Comparison of ENCODE assay signal across 8 cellular contexts in genomic region chr5:34244281-34245031, GRCh38.
DNase-seq lines count a peak whose midpoint lies in the region; ATAC-seq and TF ChIP-seq lines count a peak whose summit lies in the region.
"Not testable (repeated sequence)": the region's sequence is repeated elsewhere in the genome, so short reads cannot be mapped to it uniquely, and the experiment has no call there.

No MANE protein-coding gene starts in this region.

- ATAC-seq in DND-41 (ENCODE audit: insufficient read depth, low read depth), result peak; percentile 90
- peak; percentile 94 to 96 for ATAC-seq in stimulated activated naive B cell treated with anti-CD40 and anti-IgM and Interleukin-4, amounts not matched to agents 10 μg/mL and 1 μg/mL and 100 μg/mL, for 72 hours (replicated peaks)

- H3K27me3 ChIP-seq in DND-41 (ENCODE audit: insufficient read depth, low read length, poor library complexity); PC-9 (ENCODE audit: insufficient read depth, low read depth): not testable (repeated sequence)

- DNase-seq in DND-41 (peak; percentile 83), HCEC 1CT (peak; percentile 53), PC-9 (peak; percentile 33 to 97), immature natural killer cell (peak; percentile 79 to 86 (median 84)), pulmonary artery endothelial cell (ENCODE audit: low read depth, low spot score) (peak; percentile 13)
- DNase-seq in activated CD8-positive, alpha-beta memory T cell treated with anti-CD3 and anti-CD28 coated beads, Interleukin-2, amount 50 U/mL, for 4 hours, result peak; percentile 74
- DNase-seq in stimulated activated naive B cell treated with anti-CD40 and anti-IgM and Interleukin-4, amounts not matched to agents 10 μg/mL and 1 μg/mL and 100 μg/mL, for 72 hours, result peak; percentile 81

- H3K36me3 Mint-ChIP-seq in dendritic cell treated with granulocyte-macrophage colony-stimulating factor and Interleukin-4, amounts not matched to agents 40 ng/mL and 50 ng/mL, for 4 days (ENCODE audit: low read depth); immature natural killer cell; stimulated activated naive B cell treated with anti-CD40 and anti-IgM and Interleukin-4, amounts not matched to agents 10 μg/mL and 1 μg/mL and 100 μg/mL, for 72 hours: not testable (repeated sequence)

- H3K9me3 Mint-ChIP-seq in dendritic cell treated with granulocyte-macrophage colony-stimulating factor and Interleukin-4, amounts not matched to agents 40 ng/mL and 50 ng/mL, for 4 days; immature natural killer cell; stimulated activated naive B cell treated with anti-CD40 and anti-IgM and Interleukin-4, amounts not matched to agents 10 μg/mL and 1 μg/mL and 100 μg/mL, for 72 hours: not testable (repeated sequence)

- H3K4me3 Mint-ChIP-seq in dendritic cell treated with granulocyte-macrophage colony-stimulating factor and Interleukin-4, amounts not matched to agents 40 ng/mL and 50 ng/mL, for 4 days, result peak overlapping the region; percentile 62
- peak overlapping the region; percentile 86 to 89 (median 87) for H3K4me3 Mint-ChIP-seq in immature natural killer cell
- peak overlapping the region; percentile 81 for H3K4me3 Mint-ChIP-seq in stimulated activated naive B cell treated with anti-CD40 and anti-IgM and Interleukin-4, amounts not matched to agents 10 μg/mL and 1 μg/mL and 100 μg/mL, for 72 hours

- not testable (repeated sequence) for H2AFZ ChIP-seq in DND-41 (ENCODE audit: low read depth, low read length)
- H2AFZ ChIP-seq in PC-9, result peak overlapping the region; percentile 70; the same call in 1 of the 2 replicates

- POLR2A ChIA-PET in PC-9 (lab: Charles Lee; ENCODE audit: unreplicated experiment), result interaction anchor here (0.7 kb wide), 1 partner anchor 804 kb away, joined by 6 read pairs; the partner anchor contains the start of gene TARS1

- H3K4me3 ChIP-seq in DND-41 (ENCODE audit: low read depth in 1 of 2, low read length in 2 of 2) (peak overlapping the region in 1 of 2 experiments; percentile 43; a peak in 1 of 4 replicates), PC-9 (peak overlapping the region; percentile 43; the same call in 1 of the 2 replicates)

- H3K27me3 Mint-ChIP-seq in dendritic cell treated with granulocyte-macrophage colony-stimulating factor and Interleukin-4, amounts not matched to agents 40 ng/mL and 50 ng/mL, for 4 days; immature natural killer cell (ENCODE audit: low read depth in 3 of 3); stimulated activated naive B cell treated with anti-CD40 and anti-IgM and Interleukin-4, amounts not matched to agents 10 μg/mL and 1 μg/mL and 100 μg/mL, for 72 hours: not testable (repeated sequence)

- TF ChIP-seq CTCF in DND-41 (IDR thresholded peaks at IDR 0.05; ENCODE audit: borderline replicate concordance, extremely low read depth, low read length, poor library complexity, severe bottlenecking); PC-9 (conservative IDR thresholded peaks at IDR 0.05): not testable (repeated sequence)

- not testable (repeated sequence) for H3K4me1 Mint-ChIP-seq in dendritic cell treated with granulocyte-macrophage colony-stimulating factor and Interleukin-4, amounts not matched to agents 40 ng/mL and 50 ng/mL, for 4 days (ENCODE audit: low read depth); stimulated activated naive B cell treated with anti-CD40 and anti-IgM and Interleukin-4, amounts not matched to agents 10 μg/mL and 1 μg/mL and 100 μg/mL, for 72 hours
- H3K4me1 Mint-ChIP-seq in immature natural killer cell, result peaks cover 17 to 23% of the 10 kb centered on the region in 2 donors

- intact Hi-C loops in PC-9 (cut with micrococcal nuclease; ENCODE audit: unreplicated experiment), result loop anchor here (5.0 to 10.0 kb wide), 2 partner anchors 210 to 237 kb away; partner anchors contain the start of gene AMACR
- intact Hi-C loops in dendritic cell treated with granulocyte-macrophage colony-stimulating factor and Interleukin-4, amounts not matched to agents 40 ng/mL and 50 ng/mL, for 4 days (cut with micrococcal nuclease), result not testable (repeated sequence)

- H3K4me2 ChIP-seq in DND-41 (ENCODE audit: insufficient read depth, low read length), result not testable (repeated sequence)
- H3K4me2 ChIP-seq in PC-9, result peak overlapping the region; percentile 62

- not testable (repeated sequence) for H4K20me1 ChIP-seq in DND-41 (ENCODE audit: insufficient read depth, low read length); PC-9 (ENCODE audit: insufficient read depth)

- H3K27ac ChIP-seq in DND-41 (ENCODE audit: low read length) (peak overlapping the region; percentile 54; the same call in 1 of the 2 replicates), PC-9 (0 out of 2 replicates have a peak overlapping the region, but pooled peaks have one; percentile 9)

- peak overlapping the region; percentile 44 for H3K9ac ChIP-seq in DND-41 (ENCODE audit: low read depth, low read length)

- peak overlapping the region; percentile 50 for H3K27ac Mint-ChIP-seq in dendritic cell treated with granulocyte-macrophage colony-stimulating factor and Interleukin-4, amounts not matched to agents 40 ng/mL and 50 ng/mL, for 4 days
- H3K27ac Mint-ChIP-seq in immature natural killer cell, result peak overlapping the region; percentile 85 to 96 (median 94)
- H3K27ac Mint-ChIP-seq in stimulated activated naive B cell treated with anti-CD40 and anti-IgM and Interleukin-4, amounts not matched to agents 10 μg/mL and 1 μg/mL and 100 μg/mL, for 72 hours, result peak overlapping the region; percentile 81

- H3K36me3 ChIP-seq in DND-41 (ENCODE audit: insufficient read depth, low read length); PC-9 (ENCODE audit: low read depth): not testable (repeated sequence)

- H3K9me3 ChIP-seq in DND-41 (ENCODE audit: insufficient read depth, low read length, severe bottlenecking); PC-9 (ENCODE audit: insufficient read depth, low read depth): not testable (repeated sequence)

- not testable (repeated sequence) for H3K4me1 ChIP-seq in DND-41 (ENCODE audit: insufficient read depth, low read length)
- peaks cover 17% of the 10 kb centered on the region for H3K4me1 ChIP-seq in PC-9 (replicated peaks; ENCODE audit: insufficient read depth)

- TSS peak; percentile 73 for BruUV-seq in PC-9 (replicated peaks; lab: Mats Ljungman, UMichigan)

- peaks cover 12% of the 10 kb centered on the region; the same call in 1 of the 2 replicates for H3F3A ChIP-seq in PC-9 (ENCODE audit: insufficient read depth, low read depth)

- H3K79me2 ChIP-seq in DND-41 (ENCODE audit: insufficient read depth, low read length) (peaks cover 19% of the 10 kb centered on the region), PC-9 (ENCODE audit: low read depth) (peaks cover 10% of the 10 kb centered on the region; the same call in 1 of the 2 replicates)

- H3K9me2 ChIP-seq in PC-9 (ENCODE audit: insufficient read depth), result not testable (repeated sequence)

- CTCF ChIA-PET in PC-9 (lab: Charles Lee), result not testable (repeated sequence)

Comparison
In these comparisons a context has a peak if more than half of its experiments do, and no peak if none do; other contexts are left out.
1. DNase-seq: peak in every context shown above with its lines; median percentile 84 in immature natural killer cell; 83 in DND-41; 81 in stimulated activated naive B cell treated with anti-CD40 and anti-IgM and Interleukin-4, amounts not matched to agents 10 μg/mL and 1 μg/mL and 100 μg/mL, for 72 hours; 74 in activated CD8-positive, alpha-beta memory T cell treated with anti-CD3 and anti-CD28 coated beads, Interleukin-2, amount 50 U/mL, for 4 hours; 65 in PC-9; 53 in HCEC 1CT; 13 in pulmonary artery endothelial cell.